Comparison of ENCODE assay signal across 21 cellular contexts in genomic region chr16:84367297-84367680, GRCh38. TPM values are rescaled to one million over a fixed set of nuclear protein-coding genes. Genes with fewer than 3 reads are reported as not detected.
DNase-seq lines count a peak whose midpoint lies in the region; ATAC-seq and TF ChIP-seq lines count a peak whose summit lies in the region.
"Had no signal": no experiment of that assay in that cellular context is flagged by ENCODE, and none has a peak within 500 bp of the region (broad histone marks: within the 10 kb centered on the region; RNA-seq: fewer than 3 reads in every experiment).

No MANE protein-coding gene starts in this region.

- H3K4me1 ChIP-seq in ES-I3 (ENCODE audit: insufficient read depth, low read length) (no peaks in the 10 kb centered on the region; the same call in 1 of the 2 replicates), Peyer's patch (peaks cover 0 to 18% (median 0%) of the 10 kb centered on the region in 4 donors), mucosa of descending colon (ENCODE audit: low read depth) (peaks cover 38% of the 10 kb centered on the region)

- TF ChIP-seq POLR2A in Peyer's patch (IDR thresholded peaks at IDR 0.05): no peak

- no peaks in the 10 kb centered on the region for H3K9me3 ChIP-seq in ES-I3 (ENCODE audit: control insufficient read depth, insufficient read depth, low read length)
- no peaks in the 10 kb centered on the region for H3K9me3 ChIP-seq in Peyer's patch
- no peaks in the 10 kb centered on the region for H3K9me3 ChIP-seq in mucosa of descending colon
- H3K9me3 ChIP-seq: body of pancreas had no signal

- H3K4me3 Mint-ChIP-seq in activated CD4-positive, alpha-beta memory T cell treated with anti-CD3 and anti-CD28 coated beads, Interleukin-2, amount 10 ng/mL, durations not matched to agents 7 days and 5 days: no peak overlapping the region
- H3K4me3 Mint-ChIP-seq: activated naive CD8-positive, alpha-beta T cell treated with anti-CD3 and anti-CD28 coated beads, Interleukin-2, amount 50 U/mL, for 24 hours; stimulated activated naive CD8-positive, alpha-beta T cell treated with anti-CD3 and anti-CD28 coated beads, Interleukin-15, amount 100 ng/mL, for 72 hours had no signal

- POLR2A ChIA-PET in activated CD4-positive, alpha-beta memory T cell treated with anti-CD3 and anti-CD28 coated beads, Interleukin-2, amount 10 ng/mL, durations not matched to agents 7 days and 5 days (lab: Charles Lee): no interaction called here

- peak; percentile 61 for ATAC-seq in mucosa of descending colon
- ATAC-seq in HG03521 (IDR thresholded peaks at IDR 0.05; ENCODE audit: unreplicated experiment): no peak
- ATAC-seq: Right ventricle myocardium inferior; stimulated activated naive CD8-positive, alpha-beta T cell treated with anti-CD3 and anti-CD28 coated beads, Interleukin-15, amount 100 ng/mL, for 72 hours; T-cell had no signal

- peaks cover 52% of the 10 kb centered on the region for H3K27me3 Mint-ChIP-seq in activated CD4-positive, alpha-beta memory T cell treated with anti-CD3 and anti-CD28 coated beads, Interleukin-2, amount 10 ng/mL, durations not matched to agents 7 days and 5 days

- no peaks in the 10 kb centered on the region for H3K36me3 Mint-ChIP-seq in activated CD4-positive, alpha-beta memory T cell treated with anti-CD3 and anti-CD28 coated beads, Interleukin-2, amount 10 ng/mL, durations not matched to agents 7 days and 5 days (ENCODE audit: low read depth)
- H3K36me3 Mint-ChIP-seq: T-cell had no signal

- no peaks in the 10 kb centered on the region for H3K9me3 Mint-ChIP-seq in activated CD4-positive, alpha-beta memory T cell treated with anti-CD3 and anti-CD28 coated beads, Interleukin-2, amount 10 ng/mL, durations not matched to agents 7 days and 5 days
- H3K9me3 Mint-ChIP-seq: activated naive CD8-positive, alpha-beta T cell treated with anti-CD3 and anti-CD28 coated beads, Interleukin-2, amount 50 U/mL, for 24 hours; nephron; stimulated activated naive CD8-positive, alpha-beta T cell treated with anti-CD3 and anti-CD28 coated beads, Interleukin-15, amount 100 ng/mL, for 72 hours; T-cell had no signal

- peak overlapping the region in 3 of 4 donors; percentile 83 to 87 (median 84) for H3K27ac ChIP-seq in Peyer's patch
- H3K27ac ChIP-seq: body of pancreas had no signal

- H3K4me3 ChIP-seq in Peyer's patch (peak overlapping the region in 2 of 4 donors; percentile 62 to 63), mucosa of descending colon (no peak overlapping the region)

- no peak for TF ChIP-seq CTCF in Peyer's patch (IDR thresholded peaks at IDR 0.05)
- no peak for TF ChIP-seq CTCF in mucosa of descending colon (IDR thresholded peaks at IDR 0.05)

- H3K27me3 ChIP-seq in Peyer's patch: peaks cover 3 to 4% of the 10 kb centered on the region in 2 donors

- H3K27ac Mint-ChIP-seq in activated CD4-positive, alpha-beta memory T cell treated with anti-CD3 and anti-CD28 coated beads, Interleukin-2, amount 10 ng/mL, durations not matched to agents 7 days and 5 days: no peak overlapping the region
- H3K27ac Mint-ChIP-seq: activated naive CD8-positive, alpha-beta T cell treated with anti-CD3 and anti-CD28 coated beads, Interleukin-2, amount 50 U/mL, for 24 hours; nephron; stimulated activated naive CD8-positive, alpha-beta T cell treated with anti-CD3 and anti-CD28 coated beads, Interleukin-15, amount 100 ng/mL, for 72 hours; T-cell had no signal

- H3K9ac ChIP-seq in ES-I3 (ENCODE audit: low read depth, low read length): peak overlapping the region; percentile 72; the same call in 1 of the 2 replicates

- H3K36me3 ChIP-seq in ES-I3 (ENCODE audit: insufficient read depth, low read length) (no peaks in the 10 kb centered on the region), Peyer's patch (no peaks in the 10 kb centered on the region), mucosa of descending colon (ENCODE audit: low read depth) (no peaks in the 10 kb centered on the region)

- H3K4me1 Mint-ChIP-seq in activated CD4-positive, alpha-beta memory T cell treated with anti-CD3 and anti-CD28 coated beads, Interleukin-2, amount 10 ng/mL, durations not matched to agents 7 days and 5 days: peaks cover 20% of the 10 kb centered on the region

- DNase-seq in COLO668 (lab: John Stamatoyannopoulos, UW; ENCODE audit: unreplicated experiment) (peak; percentile 40), Peyer's patch (no peak), mucosa of descending colon (peak; percentile 74 to 79 (median 76)), NCI-H524 (lab: John Stamatoyannopoulos, UW) (no peak)
- DNase-seq in activated CD4-positive, alpha-beta T cell treated with anti-CD3 and anti-CD28 coated beads, Interleukin-2, amount 50 U/mL, for 4 hours: no peak
- no peak for DNase-seq in activated CD4-positive, alpha-beta memory T cell treated with anti-CD3 and anti-CD28 coated beads, Interleukin-2, amount 10 ng/mL, durations not matched to agents 7 days and 5 days
- DNase-seq: activated CD4-positive, alpha-beta T cell treated with anti-CD3 and anti-CD28 coated beads for 48 hours; activated effector memory CD4-positive, alpha-beta T cell treated with Interleukin-2 at 50 U/mL for 16 hours; activated naive CD8-positive, alpha-beta T cell treated with anti-CD3 and anti-CD28 coated beads, Interleukin-2, amount 50 U/mL, for 24 hours; NCI-H146; NCI-H2227 treated with DMSO at 0.1 percent for 48 hours; stimulated activated CD4-positive, alpha-beta T cell treated with anti-CD3 and anti-CD28 coated beads, Interleukin-2, amount 100 ng/mL, for 24 hours; stimulated activated naive CD8-positive, alpha-beta T cell treated with anti-CD3 and anti-CD28 coated beads, Interleukin-15, amount 100 ng/mL, for 72 hours had no signal

- intact Hi-C loops in mucosa of descending colon (cut with DNase I, micrococcal nuclease): no loop called here

- CTCF ChIA-PET in activated CD4-positive, alpha-beta memory T cell treated with anti-CD3 and anti-CD28 coated beads, Interleukin-2, amount 10 ng/mL, durations not matched to agents 7 days and 5 days (lab: Charles Lee): no interaction called here

RNA-seq across cellular contexts. Expression of gene ATP2C2, which starts 1.0 kb away (rescaled TPM):
- total RNA-seq in Peyer's patch: 100 to 1,000 TPM in 2 of 4 donors, 10 to 100 TPM in 2; 84.2 to 148 (median 115) TPM
- total RNA-seq in mucosa of descending colon: 100 to 1,000 TPM in 2 of 3 donors, 10 to 100 TPM in 1; 98.8 to 322 (median 159) TPM
- total RNA-seq in activated CD4-positive, alpha-beta memory T cell treated with anti-CD3 and anti-CD28 coated beads, Interleukin-2, amount 10 ng/mL, durations not matched to agents 7 days and 5 days: not detected
- total RNA-seq: G401, MCF 10A, Right ventricle myocardium inferior, T-cell had no signal

Comparison
In these comparisons a context has a peak if more than half of its experiments do, and no peak if none do; other contexts are left out.
1. DNase-seq: peak in COLO668 (single experiment) and mucosa of descending colon (3 of 3); none in Peyer's patch (0 of 3), activated CD4-positive, alpha-beta T cell treated with anti-CD3 and anti-CD28 coated beads, Interleukin-2, amount 50 U/mL, for 4 hours (0 of 2), NCI-H524 (0 of 2) and activated CD4-positive, alpha-beta memory T cell treated with anti-CD3 and anti-CD28 coated beads, Interleukin-2, amount 10 ng/mL, durations not matched to agents 7 days and 5 days (single experiment).
2. RNA of gene ATP2C2, which starts 1.0 kb away (total RNA-seq): 98.8 to 322 TPM in mucosa of descending colon and 84.2 to 148 TPM in Peyer's patch; not detected in activated CD4-positive, alpha-beta memory T cell treated with anti-CD3 and anti-CD28 coated beads, Interleukin-2, amount 10 ng/mL, durations not matched to agents 7 days and 5 days; every median in the first group is over 10 times any median in the second.